1 cellular context compared by ENCODE assay signal in the genomic region with DNA sequence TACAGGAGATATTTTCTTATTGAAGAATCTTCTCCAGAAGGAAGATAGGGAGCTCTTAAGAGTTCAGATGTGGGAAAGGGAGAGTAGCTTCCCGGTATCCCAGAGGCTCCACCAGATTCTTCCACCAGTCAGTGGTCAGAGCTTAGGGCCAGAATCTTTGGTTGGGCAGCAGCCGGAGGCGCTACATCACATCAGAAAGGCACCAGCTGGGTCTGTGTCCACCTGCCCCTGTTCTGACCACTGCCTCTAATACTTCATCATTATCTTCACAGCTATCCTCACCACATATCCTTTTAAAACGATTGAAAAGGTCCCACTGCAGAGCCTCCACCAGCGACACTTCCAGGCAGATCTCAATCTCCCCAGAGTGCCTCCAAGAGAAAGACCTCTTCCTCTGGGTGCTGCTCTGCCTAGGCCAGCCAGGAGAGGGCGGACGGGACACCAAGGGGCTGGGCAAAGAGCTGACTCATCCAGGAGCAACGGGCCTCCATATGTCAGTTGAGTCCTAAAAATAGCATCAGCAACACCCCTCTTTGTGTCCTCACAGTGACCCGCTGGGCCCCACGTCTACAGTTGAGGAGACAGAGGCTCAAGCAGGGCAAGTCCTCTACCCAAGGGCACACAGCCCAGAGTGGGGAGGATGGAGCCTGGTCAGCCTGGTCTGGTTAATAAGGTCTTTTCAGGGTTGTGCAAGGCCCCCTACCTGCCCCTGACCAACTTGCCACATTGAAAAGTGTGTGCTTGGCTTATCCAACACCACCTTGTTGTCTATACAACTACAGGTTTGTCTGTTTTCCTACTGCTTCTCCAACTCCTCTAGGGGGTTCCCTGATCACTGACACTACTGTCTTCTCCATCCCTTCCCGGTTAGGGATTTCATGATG.
TF ChIP-seq lines count a peak whose summit lies in the region.

No MANE protein-coding gene starts in this region.

TF ChIP-seq in H1, 55 proteins besides CTCF, POLR2A, EP300 and RAD21:
- TF ChIP-seq CHD2 (IDR thresholded peaks at IDR 0.05; ENCODE audit: low read length): no peak
- TF ChIP-seq MAFK (IDR thresholded peaks at IDR 0.05; ENCODE audit: low read depth, low read length): peak; percentile 96
- TF ChIP-seq CHD1 (IDR thresholded peaks at IDR 0.05; ENCODE audit: low read depth, low read length): no peak
- no peak for TF ChIP-seq POU5F1 (IDR thresholded peaks at IDR 0.05; ENCODE audit: low read depth, low read length)
- TF ChIP-seq, protein P1, sequence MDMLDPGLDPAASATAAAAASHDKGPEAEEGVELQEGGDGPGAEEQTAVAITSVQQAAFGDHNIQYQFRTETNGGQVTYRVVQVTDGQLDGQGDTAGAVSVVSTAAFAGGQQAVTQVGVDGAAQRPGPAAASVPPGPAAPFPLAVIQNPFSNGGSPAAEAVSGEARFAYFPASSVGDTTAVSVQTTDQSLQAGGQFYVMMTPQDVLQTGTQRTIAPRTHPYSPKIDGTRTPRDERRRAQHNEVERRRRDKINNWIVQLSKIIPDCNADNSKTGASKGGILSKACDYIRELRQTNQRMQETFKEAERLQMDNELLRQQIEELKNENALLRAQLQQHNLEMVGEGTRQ (IDR thresholded peaks at IDR 0.05; ENCODE audit: low read length): no peak
- no peak for TF ChIP-seq SUZ12 (IDR thresholded peaks at IDR 0.05; ENCODE audit: low read length)
- TF ChIP-seq TCF12 (IDR thresholded peaks at IDR 0.05; ENCODE audit: low read depth, low read length): no peak
- TF ChIP-seq CREB1 (IDR thresholded peaks at IDR 0.05): 0 out of 2 replicates have a peak, but pooled peaks have one; percentile 14
- no peak for TF ChIP-seq TAF7 (optimal IDR thresholded peaks at IDR 0.05; ENCODE audit: borderline replicate concordance, low read depth, low read length)
- TF ChIP-seq SP1 (IDR thresholded peaks at IDR 0.05; ENCODE audit: low read depth, low read length): no peak
- no peak for TF ChIP-seq CEBPB (IDR thresholded peaks at IDR 0.05; ENCODE audit: low read depth, low read length)
- no peak for TF ChIP-seq SP4 (IDR thresholded peaks at IDR 0.05; ENCODE audit: low read length)
- peak; percentile 94 for TF ChIP-seq JUND (IDR thresholded peaks at IDR 0.05; ENCODE audit: low read length)
- TF ChIP-seq, protein P2, sequence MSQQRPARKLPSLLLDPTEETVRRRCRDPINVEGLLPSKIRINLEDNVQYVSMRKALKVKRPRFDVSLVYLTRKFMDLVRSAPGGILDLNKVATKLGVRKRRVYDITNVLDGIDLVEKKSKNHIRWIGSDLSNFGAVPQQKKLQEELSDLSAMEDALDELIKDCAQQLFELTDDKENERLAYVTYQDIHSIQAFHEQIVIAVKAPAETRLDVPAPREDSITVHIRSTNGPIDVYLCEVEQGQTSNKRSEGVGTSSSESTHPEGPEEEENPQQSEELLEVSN (IDR thresholded peaks at IDR 0.05): no peak
- no peak for TF ChIP-seq KDM5A (IDR thresholded peaks at IDR 0.05; ENCODE audit: low read length)
- peak; percentile 98 for TF ChIP-seq BACH1 (IDR thresholded peaks at IDR 0.05; ENCODE audit: low read length)
- TF ChIP-seq HDAC6 (IDR thresholded peaks at IDR 0.05; ENCODE audit: low read depth, low read length): no peak
- TF ChIP-seq CBX8 (IDR thresholded peaks at IDR 0.05; ENCODE audit: borderline replicate concordance, low read depth, low read length): no peak
- TF ChIP-seq, protein P3, sequence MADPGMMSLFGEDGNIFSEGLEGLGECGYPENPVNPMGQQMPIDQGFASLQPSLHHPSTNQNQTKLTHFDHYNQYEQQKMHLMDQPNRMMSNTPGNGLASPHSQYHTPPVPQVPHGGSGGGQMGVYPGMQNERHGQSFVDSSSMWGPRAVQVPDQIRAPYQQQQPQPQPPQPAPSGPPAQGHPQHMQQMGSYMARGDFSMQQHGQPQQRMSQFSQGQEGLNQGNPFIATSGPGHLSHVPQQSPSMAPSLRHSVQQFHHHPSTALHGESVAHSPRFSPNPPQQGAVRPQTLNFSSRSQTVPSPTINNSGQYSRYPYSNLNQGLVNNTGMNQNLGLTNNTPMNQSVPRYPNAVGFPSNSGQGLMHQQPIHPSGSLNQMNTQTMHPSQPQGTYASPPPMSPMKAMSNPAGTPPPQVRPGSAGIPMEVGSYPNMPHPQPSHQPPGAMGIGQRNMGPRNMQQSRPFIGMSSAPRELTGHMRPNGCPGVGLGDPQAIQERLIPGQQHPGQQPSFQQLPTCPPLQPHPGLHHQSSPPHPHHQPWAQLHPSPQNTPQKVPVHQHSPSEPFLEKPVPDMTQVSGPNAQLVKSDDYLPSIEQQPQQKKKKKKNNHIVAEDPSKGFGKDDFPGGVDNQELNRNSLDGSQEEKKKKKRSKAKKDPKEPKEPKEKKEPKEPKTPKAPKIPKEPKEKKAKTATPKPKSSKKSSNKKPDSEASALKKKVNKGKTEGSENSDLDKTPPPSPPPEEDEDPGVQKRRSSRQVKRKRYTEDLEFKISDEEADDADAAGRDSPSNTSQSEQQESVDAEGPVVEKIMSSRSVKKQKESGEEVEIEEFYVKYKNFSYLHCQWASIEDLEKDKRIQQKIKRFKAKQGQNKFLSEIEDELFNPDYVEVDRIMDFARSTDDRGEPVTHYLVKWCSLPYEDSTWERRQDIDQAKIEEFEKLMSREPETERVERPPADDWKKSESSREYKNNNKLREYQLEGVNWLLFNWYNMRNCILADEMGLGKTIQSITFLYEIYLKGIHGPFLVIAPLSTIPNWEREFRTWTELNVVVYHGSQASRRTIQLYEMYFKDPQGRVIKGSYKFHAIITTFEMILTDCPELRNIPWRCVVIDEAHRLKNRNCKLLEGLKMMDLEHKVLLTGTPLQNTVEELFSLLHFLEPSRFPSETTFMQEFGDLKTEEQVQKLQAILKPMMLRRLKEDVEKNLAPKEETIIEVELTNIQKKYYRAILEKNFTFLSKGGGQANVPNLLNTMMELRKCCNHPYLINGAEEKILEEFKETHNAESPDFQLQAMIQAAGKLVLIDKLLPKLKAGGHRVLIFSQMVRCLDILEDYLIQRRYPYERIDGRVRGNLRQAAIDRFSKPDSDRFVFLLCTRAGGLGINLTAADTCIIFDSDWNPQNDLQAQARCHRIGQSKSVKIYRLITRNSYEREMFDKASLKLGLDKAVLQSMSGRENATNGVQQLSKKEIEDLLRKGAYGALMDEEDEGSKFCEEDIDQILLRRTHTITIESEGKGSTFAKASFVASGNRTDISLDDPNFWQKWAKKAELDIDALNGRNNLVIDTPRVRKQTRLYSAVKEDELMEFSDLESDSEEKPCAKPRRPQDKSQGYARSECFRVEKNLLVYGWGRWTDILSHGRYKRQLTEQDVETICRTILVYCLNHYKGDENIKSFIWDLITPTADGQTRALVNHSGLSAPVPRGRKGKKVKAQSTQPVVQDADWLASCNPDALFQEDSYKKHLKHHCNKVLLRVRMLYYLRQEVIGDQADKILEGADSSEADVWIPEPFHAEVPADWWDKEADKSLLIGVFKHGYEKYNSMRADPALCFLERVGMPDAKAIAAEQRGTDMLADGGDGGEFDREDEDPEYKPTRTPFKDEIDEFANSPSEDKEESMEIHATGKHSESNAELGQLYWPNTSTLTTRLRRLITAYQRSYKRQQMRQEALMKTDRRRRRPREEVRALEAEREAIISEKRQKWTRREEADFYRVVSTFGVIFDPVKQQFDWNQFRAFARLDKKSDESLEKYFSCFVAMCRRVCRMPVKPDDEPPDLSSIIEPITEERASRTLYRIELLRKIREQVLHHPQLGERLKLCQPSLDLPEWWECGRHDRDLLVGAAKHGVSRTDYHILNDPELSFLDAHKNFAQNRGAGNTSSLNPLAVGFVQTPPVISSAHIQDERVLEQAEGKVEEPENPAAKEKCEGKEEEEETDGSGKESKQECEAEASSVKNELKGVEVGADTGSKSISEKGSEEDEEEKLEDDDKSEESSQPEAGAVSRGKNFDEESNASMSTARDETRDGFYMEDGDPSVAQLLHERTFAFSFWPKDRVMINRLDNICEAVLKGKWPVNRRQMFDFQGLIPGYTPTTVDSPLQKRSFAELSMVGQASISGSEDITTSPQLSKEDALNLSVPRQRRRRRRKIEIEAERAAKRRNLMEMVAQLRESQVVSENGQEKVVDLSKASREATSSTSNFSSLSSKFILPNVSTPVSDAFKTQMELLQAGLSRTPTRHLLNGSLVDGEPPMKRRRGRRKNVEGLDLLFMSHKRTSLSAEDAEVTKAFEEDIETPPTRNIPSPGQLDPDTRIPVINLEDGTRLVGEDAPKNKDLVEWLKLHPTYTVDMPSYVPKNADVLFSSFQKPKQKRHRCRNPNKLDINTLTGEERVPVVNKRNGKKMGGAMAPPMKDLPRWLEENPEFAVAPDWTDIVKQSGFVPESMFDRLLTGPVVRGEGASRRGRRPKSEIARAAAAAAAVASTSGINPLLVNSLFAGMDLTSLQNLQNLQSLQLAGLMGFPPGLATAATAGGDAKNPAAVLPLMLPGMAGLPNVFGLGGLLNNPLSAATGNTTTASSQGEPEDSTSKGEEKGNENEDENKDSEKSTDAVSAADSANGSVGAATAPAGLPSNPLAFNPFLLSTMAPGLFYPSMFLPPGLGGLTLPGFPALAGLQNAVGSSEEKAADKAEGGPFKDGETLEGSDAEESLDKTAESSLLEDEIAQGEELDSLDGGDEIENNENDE (IDR thresholded peaks at IDR 0.05; ENCODE audit: insufficient replicate concordance, low read length): no peak
- no peak for TF ChIP-seq SRF (IDR thresholded peaks at IDR 0.05; ENCODE audit: low read depth, low read length)
- TF ChIP-seq ZNF274 (IDR thresholded peaks at IDR 0.05; ENCODE audit: borderline replicate concordance, extremely low read depth, low read length): no peak
- TF ChIP-seq CTBP2 (IDR thresholded peaks at IDR 0.05; ENCODE audit: borderline replicate concordance, insufficient read depth, insufficient read length, low read length): no peak
- TF ChIP-seq NANOG (IDR thresholded peaks at IDR 0.05; ENCODE audit: insufficient read depth, low read depth, low read length, poor library complexity, severe bottlenecking): no peak
- no peak for TF ChIP-seq GTF2F1 (IDR thresholded peaks at IDR 0.05; ENCODE audit: borderline replicate concordance, low read depth, low read length)
- peak; percentile 75 to 94; a peak in 2 of 4 replicates for TF ChIP-seq SIN3A (conservative IDR thresholded peaks at IDR 0.05 in 1 of 2, IDR thresholded peaks at IDR 0.05 in 1 of 2; ENCODE audit: low read depth in 1 of 2, low read length in 2 of 2)
- no peak for TF ChIP-seq BCL11A (IDR thresholded peaks at IDR 0.05; ENCODE audit: low read depth in 2 of 2, low read length in 2 of 2)
- TF ChIP-seq TBP (IDR thresholded peaks at IDR 0.05; ENCODE audit: low read depth, low read length): no peak
- TF ChIP-seq, protein P4, sequence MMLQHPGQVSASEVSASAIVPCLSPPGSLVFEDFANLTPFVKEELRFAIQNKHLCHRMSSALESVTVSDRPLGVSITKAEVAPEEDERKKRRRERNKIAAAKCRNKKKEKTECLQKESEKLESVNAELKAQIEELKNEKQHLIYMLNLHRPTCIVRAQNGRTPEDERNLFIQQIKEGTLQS (IDR thresholded peaks at IDR 0.05; ENCODE audit: insufficient read depth, low read depth, low read length): peak; percentile 56; the same call in 1 of the 2 replicates
- TF ChIP-seq KDM1A (IDR thresholded peaks at IDR 0.05; ENCODE audit: borderline replicate concordance, low read length): no peak
- no peak for TF ChIP-seq RFX5 (IDR thresholded peaks at IDR 0.05; ENCODE audit: borderline replicate concordance, low read depth, low read length)
- TF ChIP-seq TAF1 (IDR thresholded peaks at IDR 0.05; ENCODE audit: low read depth, low read length): no peak
- TF ChIP-seq FOSL1 (IDR thresholded peaks at IDR 0.05; ENCODE audit: insufficient read depth, low read depth, low read length): no peak
- no peak for TF ChIP-seq BRCA1 (IDR thresholded peaks at IDR 0.05; ENCODE audit: low read depth, low read length)
- TF ChIP-seq HDAC2 (IDR thresholded peaks at IDR 0.05; ENCODE audit: borderline replicate concordance in 1 of 2, low read depth in 2 of 2, low read length in 2 of 2): no peak
- no peak for TF ChIP-seq KDM4A (IDR thresholded peaks at IDR 0.05; ENCODE audit: low read depth, low read length, severe bottlenecking)
- TF ChIP-seq SP2 (IDR thresholded peaks at IDR 0.05; ENCODE audit: low read length): no peak
- no peak for TF ChIP-seq RXRA (IDR thresholded peaks at IDR 0.05; ENCODE audit: insufficient read depth, low read depth, low read length)
- no peak for TF ChIP-seq GABPA (IDR thresholded peaks at IDR 0.05; ENCODE audit: borderline replicate concordance, insufficient read depth, low read length)
- no peak for TF ChIP-seq CBX5 (IDR thresholded peaks at IDR 0.05; ENCODE audit: low read depth, low read length)
- TF ChIP-seq RNF2 (IDR thresholded peaks at IDR 0.05; ENCODE audit: borderline replicate concordance, low read depth, low read length, missing control alignments, poor library complexity, severe bottlenecking): no peak
- no peak for TF ChIP-seq POLR2AphosphoS5 (IDR thresholded peaks at IDR 0.05; ENCODE audit: low read depth, low read length)
- 0 out of 2 replicates have a peak, but pooled peaks have one; percentile 54 for TF ChIP-seq MAX (IDR thresholded peaks at IDR 0.05)
- TF ChIP-seq SIX5 (IDR thresholded peaks at IDR 0.05; ENCODE audit: low read depth, low read length): no peak
- TF ChIP-seq, protein P5, sequence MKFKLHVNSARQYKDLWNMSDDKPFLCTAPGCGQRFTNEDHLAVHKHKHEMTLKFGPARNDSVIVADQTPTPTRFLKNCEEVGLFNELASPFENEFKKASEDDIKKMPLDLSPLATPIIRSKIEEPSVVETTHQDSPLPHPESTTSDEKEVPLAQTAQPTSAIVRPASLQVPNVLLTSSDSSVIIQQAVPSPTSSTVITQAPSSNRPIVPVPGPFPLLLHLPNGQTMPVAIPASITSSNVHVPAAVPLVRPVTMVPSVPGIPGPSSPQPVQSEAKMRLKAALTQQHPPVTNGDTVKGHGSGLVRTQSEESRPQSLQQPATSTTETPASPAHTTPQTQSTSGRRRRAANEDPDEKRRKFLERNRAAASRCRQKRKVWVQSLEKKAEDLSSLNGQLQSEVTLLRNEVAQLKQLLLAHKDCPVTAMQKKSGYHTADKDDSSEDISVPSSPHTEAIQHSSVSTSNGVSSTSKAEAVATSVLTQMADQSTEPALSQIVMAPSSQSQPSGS (IDR thresholded peaks at IDR 0.05; ENCODE audit: low read length): no peak; the same call in 1 of the 2 replicates
- peak; percentile 75; the same call in 1 of the 2 replicates for TF ChIP-seq JUN (IDR thresholded peaks at IDR 0.05; ENCODE audit: low read depth, low read length)
- TF ChIP-seq PHF8 (conservative IDR thresholded peaks at IDR 0.05; ENCODE audit: low read depth, low read length): no peak
- no peak for TF ChIP-seq SIRT6 (IDR thresholded peaks at IDR 0.05; ENCODE audit: low read length)
- no peak for TF ChIP-seq TEAD4 (IDR thresholded peaks at IDR 0.05; ENCODE audit: low read depth, low read length)
- TF ChIP-seq EGR1 (IDR thresholded peaks at IDR 0.05; ENCODE audit: borderline replicate concordance, low read depth, low read length): no peak
- TF ChIP-seq RBBP5 (IDR thresholded peaks at IDR 0.05; ENCODE audit: borderline replicate concordance, low read depth, low read length): no peak
- TF ChIP-seq EZH2 (IDR thresholded peaks at IDR 0.05; ENCODE audit: low read depth, low read length, severe bottlenecking): no peak
- TF ChIP-seq ASH2L (IDR thresholded peaks at IDR 0.05; ENCODE audit: low read length): peak; percentile 25
- TF ChIP-seq YY1 (IDR thresholded peaks at IDR 0.05; ENCODE audit: low read depth, low read length): 0 out of 2 replicates have a peak, but pooled peaks have one; percentile 30
- TF ChIP-seq NRF1 (IDR thresholded peaks at IDR 0.05; ENCODE audit: low read depth, low read length): no peak
- peak; percentile 49 for TF ChIP-seq SAP30 (IDR thresholded peaks at IDR 0.05; ENCODE audit: insufficient read depth, insufficient replicate concordance, low read length)
